ENCODE assay signal across 16 cellular contexts in genomic region chr5:14206028-14206725, GRCh38.
DNase-seq lines count a peak whose midpoint lies in the region; ATAC-seq and TF ChIP-seq lines count a peak whose summit lies in the region.
"Had no signal": no experiment of that assay in that cellular context is flagged by ENCODE, and none has a peak within 500 bp of the region (broad histone marks: within the 10 kb centered on the region; RNA-seq: fewer than 3 reads in every experiment).

No MANE protein-coding gene starts in this region.

- no peaks in the 10 kb centered on the region for H3K9me3 ChIP-seq in spleen

- H3K4me3 ChIP-seq in astrocyte of the spinal cord (ENCODE audit: low read depth, low read length) (no peak overlapping the region), spleen (no peak overlapping the region)
- H3K4me3 ChIP-seq: GM23338 had no signal

- H3K27me3 Mint-ChIP-seq in HFFc6 (ENCODE audit: insufficient read depth), result peaks cover 15% of the 10 kb centered on the region

- H3K36me3 Mint-ChIP-seq in HFFc6 (ENCODE audit: low read depth), result peaks cover 33% of the 10 kb centered on the region

- DNase-seq in HFFc6 (no peak), astrocyte of the spinal cord (ENCODE audit: low read depth, low spot score) (peak; percentile 38), left colon (no peak), spleen (no peak), NCI-H2227 (lab: John Stamatoyannopoulos, UW; ENCODE audit: unreplicated experiment) (no peak)
- no peak for DNase-seq in activated naive CD4-positive, alpha-beta T cell (lab: John Stamatoyannopoulos, UW)
- DNase-seq: C1 segment of cervical spinal cord; caudate nucleus; NCI-H1930; NCI-H748 treated with DMSO at 0.1 percent for 48 hours; posterior cingulate gyrus; SHP77; stimulated activated CD8-positive, alpha-beta memory T cell treated with anti-CD3 and anti-CD28 coated beads, Interleukin-4, amount 100 ng/mL, for 48 hours had no signal

- in situ Hi-C loops in astrocyte of the spinal cord (cut with HindIII; ENCODE audit: low sequenced_read_pairs), result no loop called here

- peaks cover 29 to 95% (median 84%) of the 10 kb centered on the region in 6 donors for H3K4me1 ChIP-seq in spleen

- no peaks in the 10 kb centered on the region for H3K9me3 Mint-ChIP-seq in HFFc6
- H3K9me3 Mint-ChIP-seq: GM23338 had no signal

- peak overlapping the region in 6 of 8 donors; percentile 39 to 83 (median 74) for H3K27ac ChIP-seq in spleen

- H3K27me3 ChIP-seq in spleen (replicated peaks in 1 of 7), result no peaks in the 10 kb centered on the region

- peak overlapping the region; percentile 87 for H3K27ac Mint-ChIP-seq in HFFc6
- H3K27ac Mint-ChIP-seq: GM23338 had no signal

- H3K4me1 Mint-ChIP-seq in HFFc6 (ENCODE audit: low read depth), result peaks cover 97% of the 10 kb centered on the region

- TF ChIP-seq CTCF in HFFc6 (IDR thresholded peaks at IDR 0.05) (no peak), astrocyte of the spinal cord (IDR thresholded peaks at IDR 0.05; ENCODE audit: low read depth, low read length) (no peak), spleen (IDR thresholded peaks at IDR 0.05 in 8 of 11, conservative IDR thresholded peaks at IDR 0.05 in 3 of 11) (no peak)

- TF ChIP-seq POLR2A in spleen (IDR thresholded peaks at IDR 0.05), result no peak

- peak overlapping the region; percentile 48 for H3K4me3 Mint-ChIP-seq in HFFc6
- H3K4me3 Mint-ChIP-seq: GM23338 had no signal

- H3K36me3 ChIP-seq in spleen, result no peaks in the 10 kb centered on the region

- peak; percentile 48 for ATAC-seq in left colon
- no peak for ATAC-seq in GM18868 (IDR thresholded peaks at IDR 0.05; ENCODE audit: unreplicated experiment)
- ATAC-seq in HG03159 (IDR thresholded peaks at IDR 0.05; ENCODE audit: unreplicated experiment), result no peak
- ATAC-seq: GM23338 had no signal

- intact Hi-C loops in left colon (cut with DNase I, micrococcal nuclease), result loop anchor here in 1 of 2 donors (10.0 kb wide), 1 partner anchor 51 kb away; no protein-coding TSS in a partner anchor
- intact Hi-C loops in spleen (cut with DNase I; ENCODE audit: low total_unique reads), result no loop called here

- 62 to 73% (median 72%) methylated on average over 11 of the region's 11 CpGs for WGBS in spleen, 5 donors
